21 cellular contexts compared by ENCODE assay signal in genomic region chr4:1788254-1788973, GRCh38. TPM values are rescaled to one million over a fixed set of nuclear protein-coding genes. Genes with fewer than 3 reads are reported as not detected.
"Had no signal": no experiment of that assay in that cellular context is flagged by ENCODE, and none has a peak within 500 bp of the region (broad histone marks: within the 10 kb centered on the region; RNA-seq: fewer than 3 reads in every experiment).

No MANE protein-coding gene starts in this region.

- H3K27me3 ChIP-seq: ovary had no signal

- H3K4me3 ChIP-seq: mucosa of descending colon, ovary, sigmoid colon, smooth muscle cell, thoracic aorta had no signal

- DNase-seq: activated CD4-positive, alpha-beta T cell treated with anti-CD3 and anti-CD28 coated beads for 4 hours; activated CD4-positive, alpha-beta T cell treated with anti-CD3 and anti-CD28 coated beads, Interleukin-2, amount 50 U/mL, for 4 hours; activated CD8-positive, alpha-beta memory T cell treated with anti-CD3 and anti-CD28 coated beads for 24 hours; activated effector memory CD4-positive, alpha-beta T cell treated with Interleukin-2 at 50 U/mL for 16 hours; activated naive CD4-positive, alpha-beta T cell treated with Interleukin-2 at 50 U/mL for 16 hours; aorta; endodermal cell; foreskin melanocyte; islet precursor cell; left cardiac atrium; left ventricle myocardium superior; mucosa of descending colon; ovary; sigmoid colon; stimulated activated CD4-positive, alpha-beta T cell treated with anti-CD3 and anti-CD28 coated beads, Interleukin-2, amount 100 ng/mL, for 24 hours; stimulated activated naive B cell treated with anti-CD40 and anti-IgM and Interleukin-4, amounts not matched to agents 10 μg/mL and 1 μg/mL and 100 μg/mL, for 72 hours; T-cell; trophoblast cell had no signal

- H3K36me3 ChIP-seq: ovary, sigmoid colon, thoracic aorta had no signal

- H3K27ac ChIP-seq: ovary, sigmoid colon, thoracic aorta had no signal

- H3K9me3 ChIP-seq: mucosa of descending colon, ovary, sigmoid colon, thoracic aorta had no signal

RNA-seq across cellular contexts. Expression of gene FGFR3, which starts 4.7 kb away (rescaled TPM):
- total RNA-seq: myocyte had no signal
